ENCODE assay signal across 15 cellular contexts in genomic region chr1:167983797-167984196, GRCh38. TPM values are rescaled to one million over a fixed set of nuclear protein-coding genes. Genes with fewer than 3 reads are reported as not detected.
A peak's percentile ranks its signal among the peaks of the same experiment; 100 is the strongest.
DNase-seq lines count a peak whose midpoint lies in the region; ATAC-seq and TF ChIP-seq lines count a peak whose summit lies in the region.
"Had no signal": no experiment of that assay in that cellular context is flagged by ENCODE, and none has a peak within 500 bp of the region (broad histone marks: within the 10 kb centered on the region; RNA-seq: fewer than 3 reads in every experiment).

No MANE protein-coding gene starts in this region.

- no peak overlapping the region for H3K4me3 Mint-ChIP-seq in T-helper 2 cell treated with Interferon-gamma antibody and Interleukin-4, amounts not matched to agents 5 μg/mL and 100 μg/mL, for 36 hours
- H3K4me3 Mint-ChIP-seq in activated T-helper 17 cell treated with anti-CD3 and anti-CD28 coated beads, Interleukin-2, amount 50 U/mL, for 72 hours: no peak overlapping the region
- H3K4me3 Mint-ChIP-seq: CD4-positive, alpha-beta memory T cell had no signal

- no peaks in the 10 kb centered on the region for H3K27me3 Mint-ChIP-seq in T-helper 2 cell treated with Interferon-gamma antibody and Interleukin-4, amounts not matched to agents 5 μg/mL and 100 μg/mL, for 36 hours (ENCODE audit: low read depth)
- H3K27me3 Mint-ChIP-seq in activated T-helper 17 cell treated with anti-CD3 and anti-CD28 coated beads, Interleukin-2, amount 50 U/mL, for 72 hours: no peaks in the 10 kb centered on the region
- H3K27me3 Mint-ChIP-seq: CD4-positive, alpha-beta memory T cell had no signal

- no peak overlapping the region for H3K27ac Mint-ChIP-seq in T-helper 2 cell treated with Interferon-gamma antibody and Interleukin-4, amounts not matched to agents 5 μg/mL and 100 μg/mL, for 36 hours
- H3K27ac Mint-ChIP-seq in activated T-helper 17 cell treated with anti-CD3 and anti-CD28 coated beads, Interleukin-2, amount 50 U/mL, for 72 hours: no peak overlapping the region
- H3K27ac Mint-ChIP-seq: CD4-positive, alpha-beta memory T cell had no signal

- no peaks in the 10 kb centered on the region for H3K9me3 ChIP-seq in left lung

- no peak for TF ChIP-seq CTCF in left lung (IDR thresholded peaks at IDR 0.05)

- H3K4me3 ChIP-seq in left lung: no peak overlapping the region
- H3K4me3 ChIP-seq: GM23248 had no signal

- no peak overlapping the region for H3K27ac ChIP-seq in left lung
- H3K27ac ChIP-seq: GM23248 had no signal

- intact Hi-C loops in left lung (cut with DNase I): no loop called here

- peak; percentile 55 for ATAC-seq in left lung
- no peak for ATAC-seq in activated T-helper 17 cell treated with anti-CD3 and anti-CD28 coated beads, Interleukin-2, amount 50 U/mL, for 72 hours (replicated peaks)
- no peak for ATAC-seq in HG02759 (IDR thresholded peaks at IDR 0.05; ENCODE audit: unreplicated experiment)

- H3K36me3 Mint-ChIP-seq in T-helper 2 cell treated with Interferon-gamma antibody and Interleukin-4, amounts not matched to agents 5 μg/mL and 100 μg/mL, for 36 hours (ENCODE audit: low read depth): peaks cover 35% of the 10 kb centered on the region
- peaks cover 53% of the 10 kb centered on the region for H3K36me3 Mint-ChIP-seq in activated T-helper 17 cell treated with anti-CD3 and anti-CD28 coated beads, Interleukin-2, amount 50 U/mL, for 72 hours (ENCODE audit: low read depth)

- no peaks in the 10 kb centered on the region for H3K27me3 ChIP-seq in left lung

- H3K4me1 ChIP-seq in left lung: peaks cover 0 to 6% of the 10 kb centered on the region in 2 donors

- H3K4me1 Mint-ChIP-seq in T-helper 2 cell treated with Interferon-gamma antibody and Interleukin-4, amounts not matched to agents 5 μg/mL and 100 μg/mL, for 36 hours (ENCODE audit: low read depth): peaks cover 9% of the 10 kb centered on the region
- H3K4me1 Mint-ChIP-seq in activated T-helper 17 cell treated with anti-CD3 and anti-CD28 coated beads, Interleukin-2, amount 50 U/mL, for 72 hours: peaks cover 8% of the 10 kb centered on the region

- peaks cover 0 to 10% of the 10 kb centered on the region in 2 donors for H3K36me3 ChIP-seq in left lung

- no peaks in the 10 kb centered on the region for H3K9me3 Mint-ChIP-seq in T-helper 2 cell treated with Interferon-gamma antibody and Interleukin-4, amounts not matched to agents 5 μg/mL and 100 μg/mL, for 36 hours
- H3K9me3 Mint-ChIP-seq in activated T-helper 17 cell treated with anti-CD3 and anti-CD28 coated beads, Interleukin-2, amount 50 U/mL, for 72 hours: no peaks in the 10 kb centered on the region
- H3K9me3 Mint-ChIP-seq: CD4-positive, alpha-beta memory T cell had no signal

- DNase-seq in NCI-H526 (lab: John Stamatoyannopoulos, UW) (peak; percentile 30 to 63), OCI-M1 (lab: John Stamatoyannopoulos, UW) (peak; percentile 48), left lung (no peak)
- DNase-seq in T-helper 2 cell treated with Interferon-gamma antibody and Interleukin-4, amounts not matched to agents 5 μg/mL and 100 μg/mL, for 36 hours (ENCODE audit: low spot score): no peak
- DNase-seq: C1 segment of cervical spinal cord; Calu3; CD4-positive, alpha-beta memory T cell; COR-L47; DMS153; DND-41; GM23248; H7; HCEC 1CT had no signal

RNA-seq across cellular contexts. Expression of gene MPC2, which starts 46.9 kb away (rescaled TPM):
- 10 to 100 TPM; 51.8 to 54.0 TPM for total RNA-seq in left lung
- 10 to 100 TPM; 51.1 to 67.0 TPM for total RNA-seq in activated T-helper 17 cell treated with anti-CD3 and anti-CD28 coated beads, Interleukin-2, amount 50 U/mL, for 72 hours

RNA-seq across cellular contexts. Expression of gene DCAF6, which starts 47.3 kb away (rescaled TPM):
- total RNA-seq in left lung: 10 to 100 TPM; 39.7 to 43.1 TPM
- total RNA-seq in activated T-helper 17 cell treated with anti-CD3 and anti-CD28 coated beads, Interleukin-2, amount 50 U/mL, for 72 hours: 10 to 100 TPM; 25.9 to 37.3 TPM

Comparison
In these comparisons a context has a peak if more than half of its experiments do, and no peak if none do; other contexts are left out.
1. DNase-seq: peak in NCI-H526 (2 of 2) and OCI-M1 (single experiment); none in left lung (0 of 2) and T-helper 2 cell treated with Interferon-gamma antibody and Interleukin-4, amounts not matched to agents 5 μg/mL and 100 μg/mL, for 36 hours (single experiment).